Comparison of ENCODE assay signal across 14 cellular contexts in the genomic region with DNA sequence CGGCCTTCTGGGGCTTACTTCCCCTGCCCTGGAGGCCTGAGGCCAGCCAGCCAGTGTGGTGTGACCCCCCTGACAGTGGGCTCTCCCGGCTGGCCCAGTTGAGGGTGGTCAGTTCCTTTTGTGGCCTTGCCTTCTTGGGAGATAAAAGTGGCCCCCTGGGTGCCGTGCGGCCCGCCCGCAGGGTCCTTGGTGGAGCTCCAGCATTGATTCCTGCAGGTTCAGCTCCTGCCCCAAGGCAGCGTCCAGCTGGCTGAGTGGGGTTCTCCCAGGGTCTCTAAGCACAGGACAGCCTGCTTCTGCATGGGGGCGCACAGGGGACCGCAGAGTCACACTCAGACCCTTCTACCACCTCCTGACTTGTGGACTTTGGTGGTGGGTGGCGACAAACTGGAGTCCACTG.
DNase-seq lines count a peak whose midpoint lies in the region; ATAC-seq and TF ChIP-seq lines count a peak whose summit lies in the region.
"Had no signal": no experiment of that assay in that cellular context is flagged by ENCODE, and none has a peak within 500 bp of the region (broad histone marks: within the 10 kb centered on the region; RNA-seq: fewer than 3 reads in every experiment).

No MANE protein-coding gene starts in this region.

- no peaks in the 10 kb centered on the region; the same call in 1 of the 2 replicates for H3K36me3 ChIP-seq in Caco-2 (ENCODE audit: control insufficient read depth, insufficient read depth, low read length)
- peaks cover 21% of the 10 kb centered on the region for H3K36me3 ChIP-seq in OCI-LY1 (ENCODE audit: insufficient read depth, low read length)
- no peaks in the 10 kb centered on the region for H3K36me3 ChIP-seq in endodermal cell (ENCODE audit: control insufficient read depth, insufficient read depth, low read length)
- no peaks in the 10 kb centered on the region for H3K36me3 ChIP-seq in prostate gland

- no peak overlapping the region for H3K4me3 ChIP-seq in Caco-2 (ENCODE audit: low read depth, low read length)
- H3K4me3 ChIP-seq in OCI-LY1 (ENCODE audit: low read depth, low read length, poor library complexity, severe bottlenecking), result peak overlapping the region; percentile 3
- no peak overlapping the region for H3K4me3 ChIP-seq in endodermal cell (ENCODE audit: low read length)
- H3K4me3 ChIP-seq in prostate gland, result no peak overlapping the region

- H3F3A ChIP-seq in OCI-LY1 (ENCODE audit: insufficient read depth, low read length), result 0 out of 2 replicates have a peak, but pooled peaks cover 10% of the 10 kb centered on the region

- H3K79me2 ChIP-seq in OCI-LY1 (ENCODE audit: insufficient read depth, low read length), result peaks cover 96% of the 10 kb centered on the region

- POLR2A ChIA-PET in Caco-2 (lab: Charles Lee), result no interaction called here

- DNase-seq in Caco-2 (no peak), endodermal cell (no peak), prostate gland (ENCODE audit: low spot score) (no peak)
- no peak for DNase-seq in T-helper 2 cell treated with Interferon-gamma antibody and Interleukin-4, amounts not matched to agents 5 μg/mL and 100 μg/mL, for 36 hours (ENCODE audit: low spot score)
- DNase-seq: CD8-positive, alpha-beta memory T cell; NCI-H446; NCI-H774; SW 1271 had no signal

- no peak for ATAC-seq in GM18909 (IDR thresholded peaks at IDR 0.05; ENCODE audit: poor library complexity, unreplicated experiment)
- ATAC-seq in GM21526 (IDR thresholded peaks at IDR 0.05; ENCODE audit: low FRiP score, unreplicated experiment), result no peak
- no peak for ATAC-seq in HG03460 (IDR thresholded peaks at IDR 0.05; ENCODE audit: unreplicated experiment)

- H3K27me3 Mint-ChIP-seq in Caco-2 (ENCODE audit: insufficient read depth, unreplicated experiment), result no peaks in the 10 kb centered on the region
- no peaks in the 10 kb centered on the region for H3K27me3 Mint-ChIP-seq in endodermal cell (ENCODE audit: insufficient read depth)
- H3K27me3 Mint-ChIP-seq in T-helper 2 cell treated with Interferon-gamma antibody and Interleukin-4, amounts not matched to agents 5 μg/mL and 100 μg/mL, for 36 hours (ENCODE audit: low read depth), result no peaks in the 10 kb centered on the region
- H3K27me3 Mint-ChIP-seq: B cell; CD8-positive, alpha-beta memory T cell; IgD-negative memory B cell had no signal

- TF ChIP-seq CTCF in Caco-2 (IDR thresholded peaks at IDR 0.05; ENCODE audit: insufficient read depth in 1 of 2, low read depth in 1 of 2, low read length in 1 of 2, severe bottlenecking in 1 of 2, unreplicated experiment in 1 of 2) (no peak), OCI-LY1 (IDR thresholded peaks at IDR 0.05; ENCODE audit: low read length) (no peak), endodermal cell (conservative IDR thresholded peaks at IDR 0.05) (no peak), prostate gland (IDR thresholded peaks at IDR 0.05) (no peak)

- CTCF ChIA-PET in Caco-2 (lab: Charles Lee), result no interaction called here

- H3K4me3 Mint-ChIP-seq in Caco-2 (ENCODE audit: unreplicated experiment) (no peak overlapping the region), endodermal cell (no peak overlapping the region)
- H3K4me3 Mint-ChIP-seq in T-helper 2 cell treated with Interferon-gamma antibody and Interleukin-4, amounts not matched to agents 5 μg/mL and 100 μg/mL, for 36 hours, result no peak overlapping the region
- H3K4me3 Mint-ChIP-seq: B cell; CD8-positive, alpha-beta memory T cell; IgD-negative memory B cell had no signal

- H3K27ac Mint-ChIP-seq in Caco-2 (ENCODE audit: unreplicated experiment) (peak overlapping the region; percentile 96), endodermal cell (peak overlapping the region; percentile 84)
- no peak overlapping the region for H3K27ac Mint-ChIP-seq in T-helper 2 cell treated with Interferon-gamma antibody and Interleukin-4, amounts not matched to agents 5 μg/mL and 100 μg/mL, for 36 hours
- H3K27ac Mint-ChIP-seq: B cell had no signal

- no peaks in the 10 kb centered on the region for H3K9me2 ChIP-seq in OCI-LY1 (ENCODE audit: low read depth, low read length)

- H3K4me2 ChIP-seq in OCI-LY1 (ENCODE audit: low read length), result peak overlapping the region; percentile 48

- H3K27me3 ChIP-seq in Caco-2 (replicated peaks; ENCODE audit: control insufficient read depth, insufficient read depth, low read length) (no peaks in the 10 kb centered on the region), OCI-LY1 (ENCODE audit: insufficient read depth, low read length) (no peaks in the 10 kb centered on the region), endodermal cell (ENCODE audit: control insufficient read depth, insufficient read depth, low read length, poor library complexity, severe bottlenecking) (no peaks in the 10 kb centered on the region), prostate gland (replicated peaks; ENCODE audit: insufficient read depth) (no peaks in the 10 kb centered on the region)

- H2AFZ ChIP-seq in OCI-LY1 (ENCODE audit: low read length), result no peak overlapping the region

- no peak for TF ChIP-seq POLR2A in prostate gland (IDR thresholded peaks at IDR 0.05)

- no peaks in the 10 kb centered on the region for H3K9me3 ChIP-seq in Caco-2
- no peaks in the 10 kb centered on the region for H3K9me3 ChIP-seq in OCI-LY1 (ENCODE audit: low read length)
- H3K9me3 ChIP-seq in endodermal cell (ENCODE audit: control insufficient read depth, low read length), result no peaks in the 10 kb centered on the region
- no peaks in the 10 kb centered on the region for H3K9me3 ChIP-seq in prostate gland

- H3K4me1 ChIP-seq in Caco-2 (peaks cover 61% of the 10 kb centered on the region), OCI-LY1 (ENCODE audit: insufficient read depth, low read length, severe bottlenecking) (peaks cover 98% of the 10 kb centered on the region), endodermal cell (ENCODE audit: control insufficient read depth, insufficient read depth, low read length) (peaks cover 18% of the 10 kb centered on the region), prostate gland (replicated peaks) (peaks cover 31% of the 10 kb centered on the region)

- BruUV-seq in Caco-2 (replicated peaks; lab: Mats Ljungman, UMichigan), result no TSS peak

- intact Hi-C loops in Caco-2 (cut with micrococcal nuclease; ENCODE audit: unreplicated experiment) (no loop called here), prostate gland (cut with DNase I) (no loop called here)

- H3K9ac ChIP-seq in OCI-LY1 (ENCODE audit: low read length) (peak overlapping the region; percentile 26; the same call in 1 of the 2 replicates), endodermal cell (ENCODE audit: extremely low read depth, low read length, poor library complexity, severe bottlenecking) (no peak overlapping the region)

- peaks cover 77% of the 10 kb centered on the region for H3K36me3 Mint-ChIP-seq in Caco-2 (ENCODE audit: insufficient read depth, unreplicated experiment)
- H3K36me3 Mint-ChIP-seq in endodermal cell (ENCODE audit: low read depth), result peaks cover 9% of the 10 kb centered on the region
- no peaks in the 10 kb centered on the region for H3K36me3 Mint-ChIP-seq in T-helper 2 cell treated with Interferon-gamma antibody and Interleukin-4, amounts not matched to agents 5 μg/mL and 100 μg/mL, for 36 hours (ENCODE audit: low read depth)
- H3K36me3 Mint-ChIP-seq: IgD-negative memory B cell had no signal

- peaks cover 57% of the 10 kb centered on the region for H3K4me1 Mint-ChIP-seq in Caco-2 (ENCODE audit: low read depth, unreplicated experiment)
- H3K4me1 Mint-ChIP-seq in endodermal cell, result peaks cover 55% of the 10 kb centered on the region
- H3K4me1 Mint-ChIP-seq in T-helper 2 cell treated with Interferon-gamma antibody and Interleukin-4, amounts not matched to agents 5 μg/mL and 100 μg/mL, for 36 hours (ENCODE audit: low read depth), result peaks cover 9% of the 10 kb centered on the region

- peaks cover 3% of the 10 kb centered on the region; the same call in 1 of the 2 replicates for H4K20me1 ChIP-seq in OCI-LY1 (ENCODE audit: insufficient read depth, low read length)

- WGBS in endodermal cell (ENCODE audit: insufficient coverage in 1 of 2, insufficient read length in 1 of 2), 2 experiments, result 94 to 95% methylated on average over 7 to 10 of the region's 10 CpGs
- WGBS in prostate gland, result 89% methylated on average over 9 of the region's 10 CpGs

- H3K27ac ChIP-seq in OCI-LY1 (ENCODE audit: low read depth, low read length, poor library complexity, severe bottlenecking), result peak overlapping the region; percentile 70
- H3K27ac ChIP-seq in endodermal cell (ENCODE audit: low read depth, low read length), result no peak overlapping the region
- peak overlapping the region; percentile 90 to 92 for H3K27ac ChIP-seq in prostate gland

- H3K9me3 Mint-ChIP-seq in Caco-2 (ENCODE audit: unreplicated experiment) (no peaks in the 10 kb centered on the region), endodermal cell (no peaks in the 10 kb centered on the region)
- H3K9me3 Mint-ChIP-seq in T-helper 2 cell treated with Interferon-gamma antibody and Interleukin-4, amounts not matched to agents 5 μg/mL and 100 μg/mL, for 36 hours, result no peaks in the 10 kb centered on the region
- H3K9me3 Mint-ChIP-seq: CD8-positive, alpha-beta memory T cell; IgD-negative memory B cell had no signal
